In the genomic region with DNA sequence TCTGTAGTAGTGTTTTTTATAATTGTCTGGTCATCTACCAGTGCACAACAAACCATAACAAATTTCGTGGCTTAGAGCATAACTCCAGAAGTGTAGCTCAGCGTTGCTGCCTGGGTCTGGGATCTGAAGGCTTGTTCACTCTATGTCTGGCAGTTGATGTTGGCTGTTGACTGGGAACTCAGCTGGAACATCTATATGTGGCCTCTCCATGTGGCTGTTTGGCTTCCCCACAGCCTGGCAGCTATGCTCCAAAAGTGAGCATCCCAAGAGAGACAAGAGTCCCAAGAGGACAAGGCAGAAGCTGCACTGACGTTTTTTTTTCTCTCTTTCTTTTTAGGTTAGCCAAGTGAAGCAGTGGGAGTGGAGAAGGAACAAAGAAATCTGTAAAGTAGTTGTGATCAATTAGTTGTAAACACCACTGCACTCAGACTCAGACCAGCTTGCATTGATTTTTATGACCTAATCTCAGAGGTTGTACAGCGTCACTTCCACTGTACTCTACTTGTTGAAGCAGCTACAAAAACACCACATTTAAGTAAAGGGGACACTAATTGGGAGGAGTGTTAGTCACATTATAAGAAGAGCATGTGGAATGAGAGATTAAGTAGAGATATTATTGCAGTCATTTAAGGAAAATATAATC, we compare ENCODE assay signal across 13 cellular contexts. TPM values are rescaled to one million over a fixed set of nuclear protein-coding genes. Genes with fewer than 3 reads are reported as not detected.
DNase-seq lines count a peak whose midpoint lies in the region; ATAC-seq and TF ChIP-seq lines count a peak whose summit lies in the region.
"Had no signal": no experiment of that assay in that cellular context is flagged by ENCODE, and none has a peak within 500 bp of the region (broad histone marks: within the 10 kb centered on the region; RNA-seq: fewer than 3 reads in every experiment).

No MANE protein-coding gene starts in this region.

- peaks cover 6 to 7% of the 10 kb centered on the region in 2 donors for H3K4me1 Mint-ChIP-seq in natural killer cell
- peaks cover 14% of the 10 kb centered on the region in 2 donors for H3K4me1 Mint-ChIP-seq in natural killer cell treated with Interleukin-12 subunit alpha and Interleukin-12 subunit beta and Interleukin-15 and Interleukin-18, amount 100 ng/mL, for 72 hours (ENCODE audit: low read depth in 2 of 2)

- no peak overlapping the region for H3K27ac Mint-ChIP-seq in natural killer cell
- no peak overlapping the region for H3K27ac Mint-ChIP-seq in natural killer cell treated with Interleukin-12 subunit alpha and Interleukin-12 subunit beta and Interleukin-15 and Interleukin-18, amount 100 ng/mL, for 72 hours
- H3K27ac Mint-ChIP-seq: naive thymus-derived CD4-positive, alpha-beta T cell; stimulated activated naive CD8-positive, alpha-beta T cell treated with anti-CD3 and anti-CD28 coated beads, Interleukin-15, amount 100 ng/mL, for 72 hours had no signal

- TF ChIP-seq CTCF in natural killer cell (IDR thresholded peaks at IDR 0.05): no peak

- in situ Hi-C loops in SK-MEL-5 (cut with HindIII; ENCODE audit: low pct_unique_long_range_greater_than_20kb, low sequenced_read_pairs): no loop called here

- H3K9me3 Mint-ChIP-seq in natural killer cell: peaks cover 0 to 2% of the 10 kb centered on the region in 2 donors
- H3K9me3 Mint-ChIP-seq in natural killer cell treated with Interleukin-12 subunit alpha and Interleukin-12 subunit beta and Interleukin-15 and Interleukin-18, amount 100 ng/mL, for 72 hours: no peaks in the 10 kb centered on the region

- intact Hi-C loops in natural killer cell (cut with micrococcal nuclease): no loop called here

- DNase-seq in natural killer cell (no peak), SK-MEL-5 (ENCODE audit: low read depth, low spot score) (peak; percentile 6), myocyte (ENCODE audit: low read depth) (peak; percentile 31), NCI-H1694 treated with DMSO at 0.1 percent for 48 hours (lab: John Stamatoyannopoulos, UW) (no peak), NCI-H146 (lab: John Stamatoyannopoulos, UW) (no peak), NCI-H2029 (lab: John Stamatoyannopoulos, UW) (no peak)
- DNase-seq in natural killer cell treated with Interleukin-12 subunit alpha and Interleukin-12 subunit beta and Interleukin-15 and Interleukin-18, amount 100 ng/mL, for 72 hours (ENCODE audit: low spot score): no peak
- DNase-seq: activated CD4-positive, CD25-positive, alpha-beta regulatory T cell; left ventricle myocardium superior; naive thymus-derived CD4-positive, alpha-beta T cell; NCI-H1694; stimulated activated naive CD8-positive, alpha-beta T cell treated with anti-CD3 and anti-CD28 coated beads, Interleukin-15, amount 100 ng/mL, for 72 hours had no signal

- peaks cover 13 to 15% of the 10 kb centered on the region in 2 donors for H3K27me3 Mint-ChIP-seq in natural killer cell (ENCODE audit: low read depth in 2 of 2)
- peaks cover 15 to 23% of the 10 kb centered on the region in 2 donors for H3K27me3 Mint-ChIP-seq in natural killer cell treated with Interleukin-12 subunit alpha and Interleukin-12 subunit beta and Interleukin-15 and Interleukin-18, amount 100 ng/mL, for 72 hours

- H3K4me3 Mint-ChIP-seq in natural killer cell: peak overlapping the region; percentile 0
- H3K4me3 Mint-ChIP-seq in natural killer cell treated with Interleukin-12 subunit alpha and Interleukin-12 subunit beta and Interleukin-15 and Interleukin-18, amount 100 ng/mL, for 72 hours: no peak overlapping the region
- H3K4me3 Mint-ChIP-seq: stimulated activated naive CD8-positive, alpha-beta T cell treated with anti-CD3 and anti-CD28 coated beads, Interleukin-15, amount 100 ng/mL, for 72 hours had no signal

- no peaks in the 10 kb centered on the region for H3K36me3 Mint-ChIP-seq in natural killer cell
- H3K36me3 Mint-ChIP-seq in natural killer cell treated with Interleukin-12 subunit alpha and Interleukin-12 subunit beta and Interleukin-15 and Interleukin-18, amount 100 ng/mL, for 72 hours: peaks cover 7% of the 10 kb centered on the region

- ATAC-seq in natural killer cell (no peak), GM18858 (IDR thresholded peaks at IDR 0.05; ENCODE audit: unreplicated experiment) (no peak)
- ATAC-seq in natural killer cell treated with Interleukin-12 subunit alpha and Interleukin-12 subunit beta and Interleukin-15 and Interleukin-18, amount 100 ng/mL, for 72 hours: no peak
- ATAC-seq: left ventricle myocardium superior; naive thymus-derived CD4-positive, alpha-beta T cell; stimulated activated naive CD8-positive, alpha-beta T cell treated with anti-CD3 and anti-CD28 coated beads, Interleukin-15, amount 100 ng/mL, for 72 hours had no signal

RNA-seq across cellular contexts. Expression of a gene that starts 2.5 kb away (rescaled TPM):
- under 1 TPM in 1 of 3 donors, not detected in 2; 0.38 TPM for total RNA-seq in natural killer cell
- under 1 TPM; 0.07 to 0.14 TPM for total RNA-seq in natural killer cell treated with Interleukin-12 subunit alpha and Interleukin-12 subunit beta and Interleukin-15 and Interleukin-18, amount 100 ng/mL, for 72 hours
- 5.3 and 6.3 TPM in 2 replicates for total RNA-seq in SK-MEL-5 (2014; rRNA removed; shearing (Covaris generic))
- 6.2 and 8.7 TPM in 2 replicates for polyA plus RNA-seq in SK-MEL-5 (2015; cell fraction: cytosol; rRNA removed)
- polyA plus RNA-seq in SK-MEL-5 (2015; cell fraction: nucleus; rRNA removed): 3.3 and 3.5 TPM in 2 replicates
- 28.1 and 32.6 TPM in 2 replicates for total RNA-seq in myocyte
- 18.5 TPM for polyA plus RNA-seq in myocyte (2012)
- polyA plus RNA-seq: naive thymus-derived CD4-positive, alpha-beta T cell had no signal

RNA-seq across cellular contexts. Expression of a gene that starts 11.3 kb away (rescaled TPM):
- total RNA-seq in natural killer cell (10 to 100 TPM; 13.9 to 21.3 (median 19.6) TPM), myocyte (68.3 and 70.0 TPM in 2 replicates)
- 10 to 100 TPM; 24.2 to 45.8 TPM for total RNA-seq in natural killer cell treated with Interleukin-12 subunit alpha and Interleukin-12 subunit beta and Interleukin-15 and Interleukin-18, amount 100 ng/mL, for 72 hours
- 68.1 and 71.2 TPM in 2 replicates for total RNA-seq in SK-MEL-5 (2014; rRNA removed; shearing (Covaris generic))
- polyA plus RNA-seq in SK-MEL-5 (2015; cell fraction: cytosol; rRNA removed): 49.6 and 64.9 TPM in 2 replicates
- 28.3 and 30.2 TPM in 2 replicates for polyA plus RNA-seq in SK-MEL-5 (2015; cell fraction: nucleus; rRNA removed)
- polyA plus RNA-seq in myocyte (2012): 32.0 TPM

Comparison
In these comparisons a context has a peak if more than half of its experiments do, and no peak if none do; other contexts are left out.
1. DNase-seq: peak in SK-MEL-5 (single experiment) and myocyte (single experiment); none in natural killer cell (single experiment), natural killer cell treated with Interleukin-12 subunit alpha and Interleukin-12 subunit beta and Interleukin-15 and Interleukin-18, amount 100 ng/mL, for 72 hours (single experiment), NCI-H1694 treated with DMSO at 0.1 percent for 48 hours (single experiment), NCI-H146 (single experiment) and NCI-H2029 (single experiment).